In the genomic region with DNA sequence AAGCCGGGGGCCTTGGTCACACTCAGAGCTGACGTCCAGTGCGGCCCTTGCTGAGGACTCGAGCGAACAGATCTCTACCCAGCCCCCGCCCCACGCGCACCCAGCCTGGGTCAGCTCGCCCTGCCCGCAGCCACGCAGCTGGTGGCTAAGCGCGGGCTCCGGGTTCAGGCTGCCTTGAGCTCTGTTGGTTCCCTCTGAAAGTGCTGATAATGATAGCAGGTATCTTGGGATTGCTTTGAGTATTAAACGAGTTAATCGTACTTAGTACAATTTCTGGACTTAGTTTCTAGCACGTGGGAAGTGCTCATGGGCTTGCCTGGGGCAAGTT, we compare ENCODE assay signal across 8 cellular contexts.
A peak's percentile ranks its signal among the peaks of the same experiment; 100 is the strongest.
DNase-seq lines count a peak whose midpoint lies in the region; ATAC-seq, FAIRE-seq and TF ChIP-seq lines count a peak whose summit lies in the region.

No MANE protein-coding gene starts in this region.

- peak overlapping the region; percentile 59 for H3K4me3 ChIP-seq in A673 (ENCODE audit: low read depth, low read length, poor library complexity, severe bottlenecking)
- peak overlapping the region; percentile 68 for H3K4me3 ChIP-seq in H7 (ENCODE audit: insufficient read depth, low read depth, low read length)
- peak overlapping the region; percentile 45 for H3K4me3 ChIP-seq in astrocyte of the spinal cord (ENCODE audit: low read depth, low read length)
- no peak overlapping the region for H3K4me3 ChIP-seq in mucosa of descending colon

- BruUV-seq in A673 (replicated peaks; lab: Mats Ljungman, UMichigan): no TSS peak

- peak; percentile 27 for ATAC-seq in mucosa of descending colon
- ATAC-seq in GM18867 (IDR thresholded peaks at IDR 0.05; ENCODE audit: unreplicated experiment): no peak

- in situ Hi-C loops in astrocyte of the spinal cord (cut with HindIII; ENCODE audit: low sequenced_read_pairs): no loop called here

- H3K36me3 ChIP-seq in A673 (ENCODE audit: insufficient read depth, low read length, poor library complexity, severe bottlenecking) (no peaks in the 10 kb centered on the region), H7 (replicated peaks; ENCODE audit: control insufficient read depth, insufficient read depth, low read length) (no peaks in the 10 kb centered on the region), mucosa of descending colon (ENCODE audit: low read depth) (no peaks in the 10 kb centered on the region)

- POLR2A ChIA-PET in A673 (lab: Charles Lee; ENCODE audit: low non-redundant PET): no interaction called here

- no peak overlapping the region for H3K27ac ChIP-seq in A673 (ENCODE audit: low read depth, low read length, poor library complexity, severe bottlenecking)

- no peak for FAIRE-seq in D721Med (lab: Jason Lieb, UNC)

- H3K9me3 ChIP-seq in A673 (ENCODE audit: low read depth, low read length, poor library complexity, severe bottlenecking) (no peaks in the 10 kb centered on the region), mucosa of descending colon (no peaks in the 10 kb centered on the region)

- H3K4me1 ChIP-seq in A673 (ENCODE audit: insufficient read depth, low read length, poor library complexity, severe bottlenecking): no peaks in the 10 kb centered on the region
- peaks cover 16% of the 10 kb centered on the region for H3K4me1 ChIP-seq in mucosa of descending colon (ENCODE audit: low read depth)

- H3K27me3 ChIP-seq in A673 (replicated peaks; ENCODE audit: insufficient read depth, low read depth, low read length, poor library complexity) (peaks cover 4% of the 10 kb centered on the region), H7 (ENCODE audit: control insufficient read depth, insufficient read depth, low read length) (peaks cover 15% of the 10 kb centered on the region)

- no peak for TF ChIP-seq CTCF in A673 (conservative IDR thresholded peaks at IDR 0.05; ENCODE audit: low read depth, low read length)
- TF ChIP-seq CTCF in astrocyte of the spinal cord (IDR thresholded peaks at IDR 0.05; ENCODE audit: low read depth, low read length): no peak
- no peak for TF ChIP-seq CTCF in mucosa of descending colon (IDR thresholded peaks at IDR 0.05)
- no peak for TF ChIP-seq CTCF in D721Med (IDR thresholded peaks at IDR 0.05; ENCODE audit: insufficient read depth, missing control alignments)

- intact Hi-C loops in A673 (cut with micrococcal nuclease; ENCODE audit: unreplicated experiment) (loop anchor here (5.0 kb wide), 2 partner anchors 195 to 245 kb away; no protein-coding TSS in a partner anchor), mucosa of descending colon (cut with DNase I, micrococcal nuclease) (no loop called here)

- DNase-seq in A673 (ENCODE audit: low spot score) (no peak), H7 (no peak), astrocyte of the spinal cord (ENCODE audit: low read depth, low spot score) (no peak), mucosa of descending colon (no peak), cortex of kidney (lab: John Stamatoyannopoulos, UW) (no peak), D721Med (ENCODE audit: insufficient read length, low spot score) (no peak), kidney tubule cell (ENCODE audit: low spot score) (no peak)

- CTCF ChIA-PET in A673 (lab: Charles Lee): interaction anchor here (0.5 to 1.8 kb wide), 9 partner anchors 17 to 444 kb away, joined by 3 to 13 read pairs (median 3); no protein-coding TSS in a partner anchor
